ENCODE assay signal across 1 cellular context in the genomic region with DNA sequence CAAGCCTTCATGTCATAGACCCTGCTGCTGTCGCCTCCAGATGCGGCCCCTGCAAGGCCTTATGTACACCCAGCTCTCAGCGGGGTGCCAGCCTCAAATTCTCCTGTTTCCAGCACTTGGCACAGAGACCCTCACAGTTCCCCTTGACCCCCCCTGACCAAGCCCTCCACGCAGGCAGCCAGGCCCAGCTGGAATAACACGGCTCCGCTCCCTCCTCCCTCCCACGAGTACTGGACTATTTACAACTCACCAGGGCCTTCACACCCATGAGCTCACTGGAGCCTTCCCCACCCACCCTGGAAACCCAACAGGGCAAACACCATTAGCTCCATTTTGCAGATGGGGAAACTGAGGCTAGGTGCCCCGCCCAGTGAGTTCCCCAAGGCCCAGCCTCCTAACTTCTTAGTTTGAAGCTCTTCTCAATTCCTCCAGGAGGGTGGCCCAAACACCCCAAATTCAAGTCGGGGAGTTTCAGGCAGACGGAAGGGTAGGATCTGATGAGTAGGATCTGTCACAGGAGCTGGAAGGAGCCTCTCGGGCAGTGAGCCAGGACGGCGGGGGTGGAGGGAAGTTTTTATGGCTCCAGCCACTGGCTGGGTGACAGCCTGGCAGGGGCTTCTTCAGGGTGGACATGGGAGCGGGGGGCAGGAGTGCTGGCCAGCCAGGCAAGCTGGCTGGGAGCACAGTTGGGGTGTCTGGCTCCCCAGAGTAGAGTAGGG.
TF ChIP-seq lines count a peak whose summit lies in the region.

No MANE protein-coding gene starts in this region.

TF ChIP-seq in K562, 482 proteins besides CTCF, POLR2A, EP300 and RAD21:
- TF ChIP-seq DMBX1 (CRISPR knock-in tag; IDR thresholded peaks at IDR 0.05; ENCODE audit: borderline replicate concordance) (no peak), EGR1 (conservative IDR thresholded peaks at IDR 0.05) (0 out of 2 replicates have a peak, but pooled peaks have one; percentile 8), RBM39 (optimal IDR thresholded peaks at IDR 0.05; ENCODE audit: low read depth, low read length) (no peak), RBM25 (IDR thresholded peaks at IDR 0.05; ENCODE audit: low read depth, low read length, severe bottlenecking) (no peak), IRF2 (CRISPR knock-in tag; IDR thresholded peaks at IDR 0.05) (no peak), BHLHE40 (IDR thresholded peaks at IDR 0.05; ENCODE audit: low read length) (no peak), HDAC2 (IDR thresholded peaks at IDR 0.05) (no peak), CHD2 (IDR thresholded peaks at IDR 0.05; ENCODE audit: low read depth, low read length) (no peak), NFIC (IDR thresholded peaks at IDR 0.05) (peak; percentile 33; the same call in 1 of the 2 replicates)
- TF ChIP-seq, protein P1, sequence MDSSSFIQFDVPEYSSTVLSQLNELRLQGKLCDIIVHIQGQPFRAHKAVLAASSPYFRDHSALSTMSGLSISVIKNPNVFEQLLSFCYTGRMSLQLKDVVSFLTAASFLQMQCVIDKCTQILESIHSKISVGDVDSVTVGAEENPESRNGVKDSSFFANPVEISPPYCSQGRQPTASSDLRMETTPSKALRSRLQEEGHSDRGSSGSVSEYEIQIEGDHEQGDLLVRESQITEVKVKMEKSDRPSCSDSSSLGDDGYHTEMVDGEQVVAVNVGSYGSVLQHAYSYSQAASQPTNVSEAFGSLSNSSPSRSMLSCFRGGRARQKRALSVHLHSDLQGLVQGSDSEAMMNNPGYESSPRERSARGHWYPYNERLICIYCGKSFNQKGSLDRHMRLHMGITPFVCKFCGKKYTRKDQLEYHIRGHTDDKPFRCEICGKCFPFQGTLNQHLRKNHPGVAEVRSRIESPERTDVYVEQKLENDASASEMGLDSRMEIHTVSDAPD (CRISPR knock-in tag; IDR thresholded peaks at IDR 0.05), result no peak
- TF ChIP-seq, protein P2, sequence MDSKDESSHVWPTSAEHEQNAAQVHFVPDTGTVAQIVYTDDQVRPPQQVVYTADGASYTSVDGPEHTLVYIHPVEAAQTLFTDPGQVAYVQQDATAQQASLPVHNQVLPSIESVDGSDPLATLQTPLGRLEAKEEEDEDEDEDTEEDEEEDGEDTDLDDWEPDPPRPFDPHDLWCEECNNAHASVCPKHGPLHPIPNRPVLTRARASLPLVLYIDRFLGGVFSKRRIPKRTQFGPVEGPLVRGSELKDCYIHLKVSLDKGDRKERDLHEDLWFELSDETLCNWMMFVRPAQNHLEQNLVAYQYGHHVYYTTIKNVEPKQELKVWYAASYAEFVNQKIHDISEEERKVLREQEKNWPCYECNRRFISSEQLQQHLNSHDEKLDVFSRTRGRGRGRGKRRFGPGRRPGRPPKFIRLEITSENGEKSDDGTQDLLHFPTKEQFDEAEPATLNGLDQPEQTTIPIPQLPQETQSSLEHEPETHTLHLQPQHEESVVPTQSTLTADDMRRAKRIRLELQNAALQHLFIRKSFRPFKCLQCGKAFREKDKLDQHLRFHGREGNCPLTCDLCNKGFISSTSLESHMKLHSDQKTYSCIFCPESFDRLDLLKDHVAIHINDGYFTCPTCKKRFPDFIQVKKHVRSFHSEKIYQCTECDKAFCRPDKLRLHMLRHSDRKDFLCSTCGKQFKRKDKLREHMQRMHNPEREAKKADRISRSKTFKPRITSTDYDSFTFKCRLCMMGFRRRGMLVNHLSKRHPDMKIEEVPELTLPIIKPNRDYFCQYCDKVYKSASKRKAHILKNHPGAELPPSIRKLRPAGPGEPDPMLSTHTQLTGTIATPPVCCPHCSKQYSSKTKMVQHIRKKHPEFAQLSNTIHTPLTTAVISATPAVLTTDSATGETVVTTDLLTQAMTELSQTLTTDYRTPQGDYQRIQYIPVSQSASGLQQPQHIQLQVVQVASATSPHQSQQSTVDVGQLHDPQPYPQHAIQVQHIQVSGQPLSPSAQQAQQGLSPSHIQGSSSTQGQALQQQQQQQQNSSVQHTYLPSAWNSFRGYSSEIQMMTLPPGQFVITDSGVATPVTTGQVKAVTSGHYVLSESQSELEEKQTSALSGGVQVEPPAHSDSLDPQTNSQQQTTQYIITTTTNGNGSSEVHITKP (IDR thresholded peaks at IDR 0.05; ENCODE audit: partially characterized antibody), result no peak
